Comparison of ENCODE assay signal across 9 cellular contexts in genomic region chr2:66576381-66577330, GRCh38.
DNase-seq lines count a peak whose midpoint lies in the region; ATAC-seq, FAIRE-seq and TF ChIP-seq lines count a peak whose summit lies in the region.
"Had no signal": no experiment of that assay in that cellular context is flagged by ENCODE, and none has a peak within 500 bp of the region (broad histone marks: within the 10 kb centered on the region; RNA-seq: fewer than 3 reads in every experiment).

No MANE protein-coding gene starts in this region.

- peaks cover 7 to 79% (median 71%) of the 10 kb centered on the region in 3 donors for H3K27me3 ChIP-seq in stomach

- no peaks in the 10 kb centered on the region for H3K9me3 Mint-ChIP-seq in brain

- H3K36me3 Mint-ChIP-seq in brain, result peaks cover 4% of the 10 kb centered on the region

- H3K4me3 Mint-ChIP-seq in brain, result peak overlapping the region; percentile 57 to 93 (median 88)

- H3K4me3 ChIP-seq in kidney (ENCODE audit: low read length in 2 of 2) (peak overlapping the region; percentile 45 to 58), stomach (peak overlapping the region; percentile 55 to 62 (median 56))

- H3K36me3 ChIP-seq in kidney (ENCODE audit: control insufficient read depth in 1 of 2, insufficient read depth in 2 of 2, low read length in 2 of 2), result no peaks in the 10 kb centered on the region
- H3K36me3 ChIP-seq in stomach, result peaks cover 0 to 5% (median 2%) of the 10 kb centered on the region in 4 donors

- peaks cover 0 to 4% of the 10 kb centered on the region in 2 donors for H3K4me1 ChIP-seq in kidney (ENCODE audit: control insufficient read depth in 1 of 2, insufficient read depth in 1 of 2, low read depth in 1 of 2, low read length in 2 of 2)
- H3K4me1 ChIP-seq in stomach, result peaks cover 21 to 67% (median 53%) of the 10 kb centered on the region in 4 donors

- TF ChIP-seq CTCF in brain (conservative IDR thresholded peaks at IDR 0.05) (no peak), kidney (IDR thresholded peaks at IDR 0.05; ENCODE audit: borderline replicate concordance, extremely low read depth, insufficient read depth) (no peak), stomach (IDR thresholded peaks at IDR 0.05) (no peak)

- no peak for TF ChIP-seq POLR2A in stomach (IDR thresholded peaks at IDR 0.05)

- peak overlapping the region; percentile 79 to 83 for H3K27ac ChIP-seq in kidney (ENCODE audit: low read depth in 2 of 2, low read length in 2 of 2)
- H3K27ac ChIP-seq in stomach, result peak overlapping the region; percentile 57 to 94 (median 86)

- DNase-seq in HK-2 (ENCODE audit: unreplicated experiment) (peak; percentile 21), kidney (peak; percentile 73), stomach (no peak), NCI-H82 treated with DMSO at 0.1 percent for 48 hours (lab: John Stamatoyannopoulos, UW; ENCODE audit: unreplicated experiment) (no peak), NCI-H1694 treated with DMSO at 0.1 percent for 48 hours (lab: John Stamatoyannopoulos, UW) (no peak)
- DNase-seq: naive thymus-derived CD4-positive, alpha-beta T cell had no signal

- H3K9ac ChIP-seq in kidney (ENCODE audit: low read length in 2 of 2), result no peak overlapping the region

- no peaks in the 10 kb centered on the region for H3K9me3 ChIP-seq in kidney (ENCODE audit: control insufficient read depth in 1 of 2, low read length in 2 of 2)
- H3K9me3 ChIP-seq in stomach, result no peaks in the 10 kb centered on the region

- no peak for FAIRE-seq in kidney (lab: Jason Lieb, UNC)

- H3K27ac Mint-ChIP-seq in brain, result peak overlapping the region in 3 of 5 experiments; percentile 79 to 99 (median 93)
- H3K27ac Mint-ChIP-seq: naive thymus-derived CD4-positive, alpha-beta T cell had no signal

- ATAC-seq in HG02642 (IDR thresholded peaks at IDR 0.05; ENCODE audit: poor library complexity, unreplicated experiment), result no peak
- ATAC-seq in HG02623 (IDR thresholded peaks at IDR 0.05; ENCODE audit: unreplicated experiment), result no peak
- ATAC-seq: naive thymus-derived CD4-positive, alpha-beta T cell had no signal

- WGBS in stomach, 5 donors, result 0 to 3% (median 1%) methylated on average over 24 to 45 of the region's 45 CpGs

- H3K27me3 Mint-ChIP-seq in brain, result peaks cover 47% of the 10 kb centered on the region

- TF ChIP-seq EP300 in stomach (IDR thresholded peaks at IDR 0.05), result no peak

- H3K4me1 Mint-ChIP-seq in brain, result peaks cover 72% of the 10 kb centered on the region

- intact Hi-C loops in kidney (cut with DNase I) (no loop called here), stomach (cut with DNase I; ENCODE audit: low total_unique reads) (loop anchor here (5.0 kb wide), 1 partner anchor 134 kb away; no protein-coding TSS in a partner anchor)

Comparison
In these comparisons a context has a peak if more than half of its experiments do, and no peak if none do; other contexts are left out.
1. DNase-seq: peak in HK-2 (single experiment) and kidney (single experiment); none in stomach (single experiment), NCI-H82 treated with DMSO at 0.1 percent for 48 hours (single experiment) and NCI-H1694 treated with DMSO at 0.1 percent for 48 hours (single experiment).